1 cellular context compared by ENCODE assay signal in the genomic region with DNA sequence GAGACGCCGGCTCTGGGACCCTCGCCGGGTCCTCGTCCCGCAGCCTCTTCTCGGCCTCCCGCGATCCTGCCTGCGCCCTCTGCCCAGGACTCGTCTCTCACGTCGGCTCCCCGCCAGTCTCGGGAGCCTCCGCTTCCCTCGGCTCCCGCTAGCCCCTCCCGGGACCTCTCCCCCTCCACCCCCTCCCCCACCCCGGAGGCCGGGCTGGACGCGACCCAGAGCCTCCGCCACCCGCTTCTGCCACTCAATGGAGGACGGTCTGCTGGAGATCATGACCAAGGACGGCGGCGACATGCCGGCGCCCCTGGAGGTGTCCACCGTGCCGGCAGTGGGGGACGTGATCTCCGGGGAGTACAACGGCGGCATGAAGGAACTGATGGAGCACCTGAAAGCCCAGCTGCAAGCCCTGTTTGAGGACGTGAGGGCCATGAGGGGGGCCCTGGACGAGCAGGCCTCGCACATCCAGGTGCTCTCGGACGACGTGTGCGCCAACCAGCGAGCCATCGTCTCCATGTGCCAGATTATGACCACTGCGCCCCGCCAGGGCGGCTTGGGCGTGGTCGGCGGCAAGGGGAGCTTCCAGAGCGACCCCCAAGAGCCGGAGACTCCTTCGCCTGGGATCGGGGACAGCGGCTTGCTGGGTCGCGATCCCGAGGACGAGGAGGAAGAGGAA.
TF ChIP-seq lines count a peak whose summit lies in the region.

No MANE protein-coding gene starts in this region.

TF ChIP-seq in SK-N-SH, 30 proteins besides CTCF, POLR2A, EP300 and RAD21 (continued from another document):
- TF ChIP-seq YY1 (IDR thresholded peaks at IDR 0.05; ENCODE audit: low read depth) (no peak), FOXJ3 (CRISPR knock-in tag; IDR thresholded peaks at IDR 0.05) (no peak), NRF1 (IDR thresholded peaks at IDR 0.05; ENCODE audit: low read depth, low read length) (no peak), TEAD4 (IDR thresholded peaks at IDR 0.05; ENCODE audit: borderline replicate concordance, insufficient read depth) (no peak), SMC3 (IDR thresholded peaks at IDR 0.05; ENCODE audit: low read depth, low read length) (no peak)
- TF ChIP-seq, protein P1, sequence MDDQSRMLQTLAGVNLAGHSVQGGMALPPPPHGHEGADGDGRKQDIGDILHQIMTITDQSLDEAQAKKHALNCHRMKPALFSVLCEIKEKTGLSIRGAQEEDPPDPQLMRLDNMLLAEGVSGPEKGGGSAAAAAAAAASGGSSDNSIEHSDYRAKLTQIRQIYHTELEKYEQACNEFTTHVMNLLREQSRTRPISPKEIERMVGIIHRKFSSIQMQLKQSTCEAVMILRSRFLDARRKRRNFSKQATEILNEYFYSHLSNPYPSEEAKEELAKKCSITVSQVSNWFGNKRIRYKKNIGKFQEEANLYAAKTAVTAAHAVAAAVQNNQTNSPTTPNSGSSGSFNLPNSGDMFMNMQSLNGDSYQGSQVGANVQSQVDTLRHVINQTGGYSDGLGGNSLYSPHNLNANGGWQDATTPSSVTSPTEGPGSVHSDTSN (IDR thresholded peaks at IDR 0.05), result no peak
- TF ChIP-seq, protein P2, sequence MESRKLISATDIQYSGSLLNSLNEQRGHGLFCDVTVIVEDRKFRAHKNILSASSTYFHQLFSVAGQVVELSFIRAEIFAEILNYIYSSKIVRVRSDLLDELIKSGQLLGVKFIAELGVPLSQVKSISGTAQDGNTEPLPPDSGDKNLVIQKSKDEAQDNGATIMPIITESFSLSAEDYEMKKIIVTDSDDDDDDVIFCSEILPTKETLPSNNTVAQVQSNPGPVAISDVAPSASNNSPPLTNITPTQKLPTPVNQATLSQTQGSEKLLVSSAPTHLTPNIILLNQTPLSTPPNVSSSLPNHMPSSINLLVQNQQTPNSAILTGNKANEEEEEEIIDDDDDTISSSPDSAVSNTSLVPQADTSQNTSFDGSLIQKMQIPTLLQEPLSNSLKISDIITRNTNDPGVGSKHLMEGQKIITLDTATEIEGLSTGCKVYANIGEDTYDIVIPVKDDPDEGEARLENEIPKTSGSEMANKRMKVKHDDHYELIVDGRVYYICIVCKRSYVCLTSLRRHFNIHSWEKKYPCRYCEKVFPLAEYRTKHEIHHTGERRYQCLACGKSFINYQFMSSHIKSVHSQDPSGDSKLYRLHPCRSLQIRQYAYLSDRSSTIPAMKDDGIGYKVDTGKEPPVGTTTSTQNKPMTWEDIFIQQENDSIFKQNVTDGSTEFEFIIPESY (IDR thresholded peaks at IDR 0.05; ENCODE audit: borderline replicate concordance, low read depth), result no peak
- TF ChIP-seq, protein P3, sequence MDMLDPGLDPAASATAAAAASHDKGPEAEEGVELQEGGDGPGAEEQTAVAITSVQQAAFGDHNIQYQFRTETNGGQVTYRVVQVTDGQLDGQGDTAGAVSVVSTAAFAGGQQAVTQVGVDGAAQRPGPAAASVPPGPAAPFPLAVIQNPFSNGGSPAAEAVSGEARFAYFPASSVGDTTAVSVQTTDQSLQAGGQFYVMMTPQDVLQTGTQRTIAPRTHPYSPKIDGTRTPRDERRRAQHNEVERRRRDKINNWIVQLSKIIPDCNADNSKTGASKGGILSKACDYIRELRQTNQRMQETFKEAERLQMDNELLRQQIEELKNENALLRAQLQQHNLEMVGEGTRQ (IDR thresholded peaks at IDR 0.05; ENCODE audit: borderline replicate concordance, low read depth, low read length), result no peak
